In genomic region chr13:28707629-28708427, GRCh38 we compare ENCODE assay signal across 9 cellular contexts. TPM values are rescaled to one million over a fixed set of nuclear protein-coding genes. Genes with fewer than 3 reads are reported as not detected.
DNase-seq lines count a peak whose midpoint lies in the region; ATAC-seq and TF ChIP-seq lines count a peak whose summit lies in the region.
"Had no signal": no experiment of that assay in that cellular context is flagged by ENCODE, and none has a peak within 500 bp of the region (broad histone marks: within the 10 kb centered on the region; RNA-seq: fewer than 3 reads in every experiment).

No MANE protein-coding gene starts in this region.

- H3K4me1 Mint-ChIP-seq in type B pancreatic cell (ENCODE audit: unreplicated experiment) (no peaks in the 10 kb centered on the region), progenitor cell of endocrine pancreas (ENCODE audit: low read depth) (peaks cover 4% of the 10 kb centered on the region)

- H3K36me3 Mint-ChIP-seq in type B pancreatic cell (no peaks in the 10 kb centered on the region), progenitor cell of endocrine pancreas (ENCODE audit: insufficient read depth) (no peaks in the 10 kb centered on the region)

- H3K27me3 Mint-ChIP-seq in type B pancreatic cell: no peaks in the 10 kb centered on the region
- peaks cover under 1% of the 10 kb centered on the region for H3K27me3 Mint-ChIP-seq in progenitor cell of endocrine pancreas
- H3K27me3 Mint-ChIP-seq: central memory CD8-positive, alpha-beta T cell had no signal

- H3K9me3 Mint-ChIP-seq in type B pancreatic cell (no peaks in the 10 kb centered on the region), progenitor cell of endocrine pancreas (ENCODE audit: low read depth) (no peaks in the 10 kb centered on the region)
- H3K9me3 Mint-ChIP-seq: central memory CD8-positive, alpha-beta T cell had no signal

- H3K4me3 Mint-ChIP-seq in type B pancreatic cell (no peak overlapping the region), progenitor cell of endocrine pancreas (ENCODE audit: low read depth) (no peak overlapping the region)
- H3K4me3 Mint-ChIP-seq: central memory CD8-positive, alpha-beta T cell had no signal

- H3K27ac Mint-ChIP-seq in type B pancreatic cell (no peak overlapping the region), progenitor cell of endocrine pancreas (no peak overlapping the region)

- ATAC-seq in GM18868 (IDR thresholded peaks at IDR 0.05; ENCODE audit: unreplicated experiment) (peak; percentile 99), HG02981 (IDR thresholded peaks at IDR 0.05; ENCODE audit: unreplicated experiment) (peak; percentile 99), left ventricle myocardium superior (peak; percentile 61)

- DNase-seq in AG08396 (ENCODE audit: low spot score) (peak; percentile 21), RPMI8226 (peak; percentile 68), left ventricle myocardium superior (no peak), type B pancreatic cell (ENCODE audit: extremely low spot score, unreplicated experiment) (no peak), NCI-H510A (lab: John Stamatoyannopoulos, UW) (no peak), progenitor cell of endocrine pancreas (ENCODE audit: low spot score, unreplicated experiment) (no peak)

- intact Hi-C loops in left ventricle myocardium superior (cut with micrococcal nuclease): no loop called here

- TF ChIP-seq CTCF in type B pancreatic cell (conservative IDR thresholded peaks at IDR 0.05) (no peak), progenitor cell of endocrine pancreas (IDR thresholded peaks at IDR 0.05; ENCODE audit: unreplicated experiment) (no peak)

RNA-seq across cellular contexts. Expression of gene SLC46A3, which starts 10.9 kb away (rescaled TPM):
- total RNA-seq in left ventricle myocardium superior (18.1 TPM), type B pancreatic cell (ENCODE audit: low replicate concordance) (2.8 and 5.5 TPM in 2 replicates), progenitor cell of endocrine pancreas (3.3 and 3.5 TPM in 2 replicates)

RNA-seq across cellular contexts. Expression of gene POMP, which starts 48.9 kb away (rescaled TPM):
- total RNA-seq in left ventricle myocardium superior (113 TPM), type B pancreatic cell (ENCODE audit: low replicate concordance) (59.4 and 65.0 TPM in 2 replicates), progenitor cell of endocrine pancreas (58.9 and 60.9 TPM in 2 replicates)

Comparison
In these comparisons a context has a peak if more than half of its experiments do, and no peak if none do; other contexts are left out.
1. DNase-seq: peak in AG08396 (single experiment) and RPMI8226 (single experiment); none in left ventricle myocardium superior (single experiment), type B pancreatic cell (single experiment), NCI-H510A (single experiment) and progenitor cell of endocrine pancreas (single experiment).
2. Peak in every context shown above with its lines, with median percentiles within 50 percentile points of each other: ATAC-seq.